8 cellular contexts compared by ENCODE assay signal in genomic region chr16:47142469-47143328, GRCh38. TPM values are rescaled to one million over a fixed set of nuclear protein-coding genes. Genes with fewer than 3 reads are reported as not detected.
DNase-seq lines count a peak whose midpoint lies in the region; ATAC-seq and TF ChIP-seq lines count a peak whose summit lies in the region.

No MANE protein-coding gene starts in this region.

- peak overlapping the region; percentile 85 for H2AFZ ChIP-seq in smooth muscle cell (ENCODE audit: low read depth)

- peak; percentile 21 for ATAC-seq in GM19395 (IDR thresholded peaks at IDR 0.05; ENCODE audit: unreplicated experiment)

- H3F3A ChIP-seq in smooth muscle cell (ENCODE audit: low read depth): no peaks in the 10 kb centered on the region

- no peaks in the 10 kb centered on the region for H3K36me3 ChIP-seq in CD4-positive, alpha-beta memory T cell (ENCODE audit: insufficient read depth, low read length)
- H3K36me3 ChIP-seq in breast epithelium (no peaks in the 10 kb centered on the region), smooth muscle cell (ENCODE audit: low read depth) (no peaks in the 10 kb centered on the region)

- H3K4me2 ChIP-seq in smooth muscle cell: peak overlapping the region; percentile 90

- POLR2A ChIA-PET in CD4-positive, alpha-beta memory T cell (lab: Charles Lee; ENCODE audit: partially characterized antibody): interaction anchor here (1.2 to 2.6 kb wide), 6 partner anchors 8 to 319 kb away, joined by 3 to 23 read pairs (median 4); partner anchors contain the start of genes DNAJA2, ITFG1 and PHKB

- peaks cover 0 to 3% of the 10 kb centered on the region in 2 donors for H3K27me3 Mint-ChIP-seq in CD4-positive, alpha-beta memory T cell

- no peak for TF ChIP-seq CTCF in breast epithelium (IDR thresholded peaks at IDR 0.05)
- TF ChIP-seq CTCF in smooth muscle cell (IDR thresholded peaks at IDR 0.05; ENCODE audit: borderline replicate concordance, insufficient read depth, poor library complexity, severe bottlenecking): no peak

- no peaks in the 10 kb centered on the region for H3K36me3 Mint-ChIP-seq in CD4-positive, alpha-beta memory T cell

- H3K9ac ChIP-seq in smooth muscle cell (ENCODE audit: low read depth): peak overlapping the region; percentile 29

- no peaks in the 10 kb centered on the region for H3K9me3 Mint-ChIP-seq in CD4-positive, alpha-beta memory T cell

- H3K27ac Mint-ChIP-seq in CD4-positive, alpha-beta memory T cell: peak overlapping the region in 5 of 7 donors; percentile 42 to 93 (median 69)

- H3K4me3 Mint-ChIP-seq in CD4-positive, alpha-beta memory T cell: peak overlapping the region; percentile 87 to 93 (median 90)

- H3K27ac ChIP-seq in CD4-positive, alpha-beta memory T cell (ENCODE audit: low read depth, low read length): no peak overlapping the region
- H3K27ac ChIP-seq in breast epithelium (peak overlapping the region; percentile 43 to 60), smooth muscle cell (ENCODE audit: low read depth) (no peak overlapping the region)

- H3K4me3 ChIP-seq in CD4-positive, alpha-beta memory T cell (ENCODE audit: low read length in 2 of 2): peak overlapping the region; percentile 46 to 52
- H3K4me3 ChIP-seq in breast epithelium (peak overlapping the region; percentile 43 to 79 (median 67)), smooth muscle cell (peak overlapping the region; percentile 60)

- no peaks in the 10 kb centered on the region for H3K27me3 ChIP-seq in CD4-positive, alpha-beta memory T cell (ENCODE audit: insufficient read depth, low read length)
- H3K27me3 ChIP-seq in breast epithelium (no peaks in the 10 kb centered on the region), smooth muscle cell (ENCODE audit: low read depth) (no peaks in the 10 kb centered on the region)

- H3K4me1 Mint-ChIP-seq in CD4-positive, alpha-beta memory T cell: peaks cover 8 to 21% (median 13%) of the 10 kb centered on the region in 4 donors

- intact Hi-C loops in CD4-positive, alpha-beta memory T cell (cut with micrococcal nuclease): loop anchor here (1.0 to 5.0 kb wide), 5 partner anchors 319 to 1490 kb away; partner anchors contain the start of genes ITFG1, LONP2, ORC6 and PHKB
- intact Hi-C loops in breast epithelium (cut with DNase I; ENCODE audit: low total_unique reads): no loop called here

- H3K4me1 ChIP-seq in CD4-positive, alpha-beta memory T cell (ENCODE audit: insufficient read depth, low read length): peaks cover 27% of the 10 kb centered on the region
- H3K4me1 ChIP-seq in breast epithelium (no peaks in the 10 kb centered on the region), smooth muscle cell (ENCODE audit: low read depth) (peaks cover 13% of the 10 kb centered on the region)

- peaks cover 3% of the 10 kb centered on the region for H4K20me1 ChIP-seq in smooth muscle cell (ENCODE audit: low read depth)

- DNase-seq in CD4-positive, alpha-beta memory T cell: peak; percentile 9 to 47 (median 19)
- DNase-seq in HT1080 (ENCODE audit: low read depth): peak; percentile 8
- DNase-seq in SKM-1 (lab: John Stamatoyannopoulos, UW; ENCODE audit: unreplicated experiment): peak; percentile 26
- no peak for DNase-seq in breast epithelium (ENCODE audit: low spot score in 2 of 2)
- DNase-seq in iPS-NIHi7 (ENCODE audit: extremely low spot score): peak; percentile 19
- no peak for DNase-seq in smooth muscle cell (lab: John Stamatoyannopoulos, UW; ENCODE audit: unreplicated experiment)
- DNase-seq in NCI-H128 (lab: John Stamatoyannopoulos, UW; ENCODE audit: unreplicated experiment): no peak

- H3K9me3 ChIP-seq in CD4-positive, alpha-beta memory T cell (ENCODE audit: control insufficient read depth in 1 of 2, low read length in 2 of 2): no peaks in the 10 kb centered on the region
- H3K9me3 ChIP-seq in breast epithelium (no peaks in the 10 kb centered on the region), smooth muscle cell (replicated peaks; ENCODE audit: low read depth) (no peaks in the 10 kb centered on the region)

- no peak for TF ChIP-seq POLR2A in breast epithelium (IDR thresholded peaks at IDR 0.05)

- H3K79me2 ChIP-seq in smooth muscle cell (ENCODE audit: low read depth): no peaks in the 10 kb centered on the region

- CTCF ChIA-PET in CD4-positive, alpha-beta memory T cell (lab: Charles Lee; ENCODE audit: partially characterized antibody): interaction anchor here (0.6 to 5.1 kb wide), 37 partner anchors 8 to 1487 kb away, joined by 3 to 39 read pairs (median 6); partner anchors contain the start of genes DNAJA2, ITFG1 and PHKB

- WGBS in smooth muscle cell (ENCODE audit: low lambda C conversion rate): 2% methylated on average over 62 of the region's 64 CpGs

RNA-seq across cellular contexts. Expression of gene NETO2, which starts 1.0 kb away (rescaled TPM):
- 1 to 10 TPM; 3.0 to 3.2 TPM for total RNA-seq in CD4-positive, alpha-beta memory T cell
- 1 to 10 TPM; 5.0 to 5.1 TPM for polyA plus RNA-seq in CD4-positive, alpha-beta memory T cell
- 88.8 and 101 TPM in 2 replicates for total RNA-seq in HT1080 (2014; rRNA removed; shearing (Covaris generic))
- polyA plus RNA-seq in HT1080 (2015; cell fraction: cytosol; rRNA removed): 101 and 113 TPM in 2 replicates
- polyA plus RNA-seq in HT1080 (2015; cell fraction: nucleus; rRNA removed): 63.6 and 72.0 TPM in 2 replicates
- 10 to 100 TPM in 1 of 3 donors, 1 to 10 TPM in 2; 1.4 to 16.7 (median 5.9) TPM for total RNA-seq in breast epithelium
- 20.4 and 23.5 TPM in 2 replicates for total RNA-seq in smooth muscle cell
- 8.1 and 12.7 TPM in 2 replicates for polyA plus RNA-seq in smooth muscle cell

Comparison
In these comparisons a context has a peak if more than half of its experiments do, and no peak if none do; other contexts are left out.
1. DNase-seq: peak in CD4-positive, alpha-beta memory T cell (5 of 5), HT1080 (single experiment), SKM-1 (single experiment) and iPS-NIHi7 (single experiment); none in breast epithelium (0 of 2), smooth muscle cell (single experiment) and NCI-H128 (single experiment).
2. H3K27ac ChIP-seq: peak in breast epithelium (2 of 2); none in CD4-positive, alpha-beta memory T cell (single experiment) and smooth muscle cell (single experiment).
3. Peak in every context shown above with its lines, with median percentiles within 50 percentile points of each other: H3K4me3 ChIP-seq.